ENCODE assay signal across 20 cellular contexts in the genomic region with DNA sequence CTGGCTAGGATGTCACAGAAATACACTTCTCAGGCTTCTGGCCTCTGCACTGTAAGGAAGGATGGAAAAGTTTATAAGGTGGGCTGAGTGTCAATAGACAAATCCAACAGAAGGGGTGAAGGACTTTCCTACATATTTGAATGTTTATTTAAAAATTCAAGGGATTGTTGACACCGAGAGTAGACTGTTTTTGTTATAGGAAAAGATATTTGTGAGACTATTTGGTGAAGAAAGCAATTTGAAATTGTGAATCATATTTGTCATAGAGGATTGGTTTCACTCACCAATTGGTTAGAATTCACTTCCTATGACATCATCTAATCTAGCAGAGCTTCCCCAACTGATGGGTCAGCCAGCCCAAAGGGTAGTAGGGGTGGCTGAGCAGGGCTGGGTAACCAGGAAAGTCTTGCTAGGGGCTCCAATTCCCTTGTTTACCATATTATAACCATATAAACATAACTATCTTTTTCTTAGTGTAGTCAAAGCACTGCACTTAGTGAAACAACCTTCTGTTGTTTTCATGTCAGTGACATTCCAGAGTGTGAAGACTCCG. TPM values are rescaled to one million over a fixed set of nuclear protein-coding genes. Genes with fewer than 3 reads are reported as not detected.
"Had no signal": no experiment of that assay in that cellular context is flagged by ENCODE, and none has a peak within 500 bp of the region (broad histone marks: within the 10 kb centered on the region; RNA-seq: fewer than 3 reads in every experiment).

No MANE protein-coding gene starts in this region.

- DNase-seq: activated CD4-positive, alpha-beta memory T cell treated with anti-CD3 and anti-CD28 coated beads, Interleukin-2, amount 10 ng/mL, durations not matched to agents 7 days and 5 days; activated CD4-positive, alpha-beta T cell treated with anti-CD3 and anti-CD28 coated beads, Interleukin-2, amount 10 ng/mL, durations not matched to agents 7 days and 5 days; activated gamma-delta T cell treated with Interleukin-2 at 50 U/mL for 16 hours; activated naive CD4-positive, alpha-beta T cell treated with anti-CD3 and anti-CD28 coated beads, Interleukin-2, amount 10 ng/mL, durations not matched to agents 7 days and 5 days; activated naive CD8-positive, alpha-beta T cell treated with anti-CD3 and anti-CD28 coated beads for 36 hours; activated T-cell treated with anti-CD3 and anti-CD28 coated beads, Interleukin-2, amount 50 U/mL, for 72 hours; caudate nucleus; colonic mucosa; Kasumi-1; KBM-7; NCI-H1436 treated with DMSO at 0.1 percent for 48 hours; NCI-H187; NCI-H2081; NCI-H446; NCI-H524; PC-3; T-cell; T-helper 2 cell had no signal

- H3K27ac ChIP-seq: colonic mucosa had no signal

- H3K36me3 ChIP-seq: colonic mucosa had no signal

- H3K27me3 ChIP-seq: colonic mucosa had no signal

- H3K9me3 ChIP-seq: colonic mucosa had no signal

- H3K4me3 ChIP-seq: colonic mucosa had no signal

RNA-seq across cellular contexts. Expression of gene MEGF10, which starts 14.9 kb away (rescaled TPM):
- total RNA-seq: activated CD4-positive, alpha-beta memory T cell treated with anti-CD3 and anti-CD28 coated beads, Interleukin-2, amount 10 ng/mL, durations not matched to agents 7 days and 5 days; activated CD4-positive, alpha-beta T cell treated with anti-CD3 and anti-CD28 coated beads, Interleukin-2, amount 10 ng/mL, durations not matched to agents 7 days and 5 days; activated CD8-positive, alpha-beta memory T cell treated with anti-CD3 and anti-CD28 coated beads for 36 hours; activated naive CD8-positive, alpha-beta T cell treated with anti-CD3 and anti-CD28 coated beads for 36 hours; activated T-helper 2 cell treated with anti-CD3 and anti-CD28 coated beads, Interferon-gamma antibody, Interleukin-2, Interleukin-4, amounts not matched to agents 10 μg/mL and 5 μg/mL and 100 μg/mL, durations not matched to agents 14 hours and 24 hours and 36 hours; PC-3 had no signal
